In genomic region chr6:112237644-112238043, GRCh38 we compare ENCODE assay signal across 13 cellular contexts. TPM values are rescaled to one million over a fixed set of nuclear protein-coding genes. Genes with fewer than 3 reads are reported as not detected.
DNase-seq lines count a peak whose midpoint lies in the region; ATAC-seq and TF ChIP-seq lines count a peak whose summit lies in the region.
"Had no signal": no experiment of that assay in that cellular context is flagged by ENCODE, and none has a peak within 500 bp of the region (broad histone marks: within the 10 kb centered on the region; RNA-seq: fewer than 3 reads in every experiment).

No MANE protein-coding gene starts in this region.

- H3K4me3 Mint-ChIP-seq in activated CD8-positive, alpha-beta memory T cell treated with anti-CD3 and anti-CD28 coated beads, Interleukin-2, amount 10 ng/mL, durations not matched to agents 7 days and 5 days, result no peak overlapping the region
- H3K4me3 Mint-ChIP-seq: T-cell had no signal

- CTCF ChIA-PET in activated CD8-positive, alpha-beta memory T cell treated with anti-CD3 and anti-CD28 coated beads, Interleukin-2, amount 10 ng/mL, durations not matched to agents 7 days and 5 days (lab: Charles Lee), result interaction anchor here (0.7 to 2.2 kb wide), 2 partner anchors 57 to 74 kb away, joined by 3 to 8 read pairs; no protein-coding TSS in a partner anchor

- TF ChIP-seq CTCF in AG09309 (IDR thresholded peaks at IDR 0.05; ENCODE audit: control insufficient read depth, insufficient read depth, low read depth, low read length, missing control alignments) (no peak), fibroblast of villous mesenchyme (IDR thresholded peaks at IDR 0.05; ENCODE audit: insufficient read depth, low read depth, low read length) (no peak), parathyroid adenoma (IDR thresholded peaks at IDR 0.05) (no peak)

- H3K4me2 ChIP-seq in parathyroid adenoma (ENCODE audit: low read length), result no peak overlapping the region
- H3K4me2 ChIP-seq: BLaER1 had no signal

- no peak overlapping the region for H3K9ac ChIP-seq in parathyroid adenoma
- H3K9ac ChIP-seq: BLaER1 had no signal

- ATAC-seq in GM18502 (IDR thresholded peaks at IDR 0.05; ENCODE audit: poor library complexity, unreplicated experiment), result no peak
- ATAC-seq in activated CD8-positive, alpha-beta memory T cell treated with anti-CD3 and anti-CD28 coated beads, Interleukin-2, amount 10 ng/mL, durations not matched to agents 7 days and 5 days, result no peak
- ATAC-seq: T-cell had no signal

- no peak overlapping the region for H3K27ac ChIP-seq in SJCRH30
- peak overlapping the region; percentile 25 for H3K27ac ChIP-seq in parathyroid adenoma
- H3K27ac ChIP-seq: BLaER1 had no signal

- peaks cover 3% of the 10 kb centered on the region for H3K36me3 Mint-ChIP-seq in activated CD8-positive, alpha-beta memory T cell treated with anti-CD3 and anti-CD28 coated beads, Interleukin-2, amount 10 ng/mL, durations not matched to agents 7 days and 5 days
- H3K36me3 Mint-ChIP-seq: T-cell had no signal

- H3K4me1 ChIP-seq in SJCRH30 (peaks cover 37% of the 10 kb centered on the region), parathyroid adenoma (peaks cover 13% of the 10 kb centered on the region)

- no peaks in the 10 kb centered on the region for H3K9me3 Mint-ChIP-seq in activated CD8-positive, alpha-beta memory T cell treated with anti-CD3 and anti-CD28 coated beads, Interleukin-2, amount 10 ng/mL, durations not matched to agents 7 days and 5 days (ENCODE audit: low read depth)
- H3K9me3 Mint-ChIP-seq: T-cell had no signal

- H3K27me3 ChIP-seq in SJCRH30 (no peaks in the 10 kb centered on the region), parathyroid adenoma (ENCODE audit: control insufficient read depth, insufficient read depth, low read length) (no peaks in the 10 kb centered on the region)
- H3K27me3 ChIP-seq: BLaER1 had no signal

- H3K36me3 ChIP-seq in SJCRH30 (no peaks in the 10 kb centered on the region), parathyroid adenoma (ENCODE audit: control insufficient read depth, insufficient read depth, low read length) (no peaks in the 10 kb centered on the region)
- H3K36me3 ChIP-seq: BLaER1 had no signal

- peaks cover 87% of the 10 kb centered on the region for H3K27me3 Mint-ChIP-seq in activated CD8-positive, alpha-beta memory T cell treated with anti-CD3 and anti-CD28 coated beads, Interleukin-2, amount 10 ng/mL, durations not matched to agents 7 days and 5 days

- peaks cover 38% of the 10 kb centered on the region for H3K4me1 Mint-ChIP-seq in activated CD8-positive, alpha-beta memory T cell treated with anti-CD3 and anti-CD28 coated beads, Interleukin-2, amount 10 ng/mL, durations not matched to agents 7 days and 5 days

- DNase-seq in AG09309 (ENCODE audit: low read depth) (peak; percentile 96), SJCRH30 (peak; percentile 30 to 40), fibroblast of villous mesenchyme (ENCODE audit: low read depth) (peak; percentile 92), CD1c-positive myeloid dendritic cell (ENCODE audit: extremely low spot score) (no peak), UCSD-AML1 (lab: John Stamatoyannopoulos, UW; ENCODE audit: unreplicated experiment) (no peak)
- DNase-seq in activated CD8-positive, alpha-beta memory T cell treated with anti-CD3 and anti-CD28 coated beads, Interleukin-2, amount 10 ng/mL, durations not matched to agents 7 days and 5 days, result no peak
- DNase-seq: activated CD8-positive, alpha-beta memory T cell treated with anti-CD3 and anti-CD28 coated beads, Interleukin-2, amount 50 U/mL, for 48 hours; Karpas-422; NCI-H524 treated with DMSO at 0.1 percent for 48 hours; T-cell had no signal

- no peak overlapping the region for H2AFZ ChIP-seq in parathyroid adenoma

- no peak overlapping the region for H3K4me3 ChIP-seq in AG09309 (ENCODE audit: control insufficient read depth, low read depth, low read length)
- no peak overlapping the region for H3K4me3 ChIP-seq in SJCRH30
- H3K4me3 ChIP-seq in fibroblast of villous mesenchyme (ENCODE audit: low read depth, low read length), result no peak overlapping the region
- H3K4me3 ChIP-seq in parathyroid adenoma (ENCODE audit: low read depth, low read length), result no peak overlapping the region
- H3K4me3 ChIP-seq: BLaER1 had no signal

- H3K79me2 ChIP-seq in parathyroid adenoma, result no peaks in the 10 kb centered on the region

- H3K27ac Mint-ChIP-seq in activated CD8-positive, alpha-beta memory T cell treated with anti-CD3 and anti-CD28 coated beads, Interleukin-2, amount 10 ng/mL, durations not matched to agents 7 days and 5 days, result no peak overlapping the region
- H3K27ac Mint-ChIP-seq: T-cell had no signal

- H3K9me3 ChIP-seq in SJCRH30 (replicated peaks), result no peaks in the 10 kb centered on the region
- no peaks in the 10 kb centered on the region for H3K9me3 ChIP-seq in parathyroid adenoma (ENCODE audit: control insufficient read depth, low read length)
- H3K9me3 ChIP-seq: BLaER1 had no signal

RNA-seq across cellular contexts. Expression of gene LAMA4, which starts 16.7 kb away (rescaled TPM):
- 22.0 and 28.5 TPM in 2 replicates for total RNA-seq in SJCRH30 (2014; rRNA removed; shearing (Covaris generic))
- 197 and 481 TPM in 2 replicates for total RNA-seq in fibroblast of villous mesenchyme
- not detected for total RNA-seq in activated CD8-positive, alpha-beta memory T cell treated with anti-CD3 and anti-CD28 coated beads, Interleukin-2, amount 10 ng/mL, durations not matched to agents 7 days and 5 days

Comparison
In these comparisons a context has a peak if more than half of its experiments do, and no peak if none do; other contexts are left out.
1. DNase-seq: peak in AG09309 (single experiment), SJCRH30 (2 of 2) and fibroblast of villous mesenchyme (single experiment); none in activated CD8-positive, alpha-beta memory T cell treated with anti-CD3 and anti-CD28 coated beads, Interleukin-2, amount 10 ng/mL, durations not matched to agents 7 days and 5 days (single experiment), CD1c-positive myeloid dendritic cell (single experiment) and UCSD-AML1 (single experiment).
2. RNA of gene LAMA4, which starts 16.7 kb away (total RNA-seq): 197 to 481 TPM in fibroblast of villous mesenchyme and 22.0 to 28.5 TPM in SJCRH30; not detected in activated CD8-positive, alpha-beta memory T cell treated with anti-CD3 and anti-CD28 coated beads, Interleukin-2, amount 10 ng/mL, durations not matched to agents 7 days and 5 days; every median in the first group is over 10 times any median in the second.